ENCODE assay signal across 18 cellular contexts in the genomic region with DNA sequence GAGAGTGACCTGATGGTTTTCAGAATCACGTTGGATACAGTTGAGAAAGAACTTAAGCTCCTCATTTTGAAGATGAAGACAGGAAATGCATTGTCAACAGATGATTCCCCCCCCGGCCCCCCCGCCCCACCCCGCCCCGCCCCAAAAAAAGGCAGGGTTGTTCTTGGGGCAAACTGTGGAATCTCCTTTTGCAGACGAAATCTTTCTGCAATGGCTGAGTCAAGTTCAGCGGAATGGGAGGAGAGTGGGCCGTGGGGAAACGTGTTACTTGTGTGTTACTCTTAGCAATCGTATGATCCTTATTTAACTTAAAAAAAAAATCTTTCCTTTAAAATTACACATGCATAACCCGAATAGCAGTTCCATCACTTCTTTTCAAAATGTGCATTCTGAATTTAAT.
DNase-seq lines count a peak whose midpoint lies in the region; ATAC-seq and TF ChIP-seq lines count a peak whose summit lies in the region.
"Had no signal": no experiment of that assay in that cellular context is flagged by ENCODE, and none has a peak within 500 bp of the region (broad histone marks: within the 10 kb centered on the region; RNA-seq: fewer than 3 reads in every experiment).

No MANE protein-coding gene starts in this region.

- TF ChIP-seq CTCF in heart left ventricle (IDR thresholded peaks at IDR 0.05): no peak
- TF ChIP-seq CTCF in suprapubic skin (IDR thresholded peaks at IDR 0.05): no peak

- TF ChIP-seq POLR2A in heart left ventricle (IDR thresholded peaks at IDR 0.05): no peak
- no peak for TF ChIP-seq POLR2A in suprapubic skin (IDR thresholded peaks at IDR 0.05)

- peaks cover 7% of the 10 kb centered on the region for H3K4me1 Mint-ChIP-seq in activated CD4-positive, alpha-beta T cell treated with anti-CD3 and anti-CD28 coated beads for 36 hours
- peaks cover 11% of the 10 kb centered on the region for H3K4me1 Mint-ChIP-seq in activated CD4-positive, alpha-beta memory T cell treated with anti-CD3 and anti-CD28 coated beads for 36 hours (ENCODE audit: low read depth)

- TF ChIP-seq EP300 in suprapubic skin (IDR thresholded peaks at IDR 0.05): no peak

- H3K27me3 Mint-ChIP-seq in activated CD4-positive, alpha-beta T cell treated with anti-CD3 and anti-CD28 coated beads for 36 hours: peaks cover 33% of the 10 kb centered on the region
- H3K27me3 Mint-ChIP-seq in activated CD4-positive, alpha-beta memory T cell treated with anti-CD3 and anti-CD28 coated beads for 36 hours: peaks cover 16% of the 10 kb centered on the region

- POLR2A ChIA-PET in activated CD4-positive, alpha-beta T cell treated with anti-CD3 and anti-CD28 coated beads for 36 hours (lab: Charles Lee): no interaction called here
- POLR2A ChIA-PET in activated CD4-positive, alpha-beta memory T cell treated with anti-CD3 and anti-CD28 coated beads for 36 hours (lab: Charles Lee): no interaction called here

- H3K27me3 ChIP-seq in heart left ventricle (peaks cover 0 to 3% (median 0%) of the 10 kb centered on the region in 9 donors), adipocyte (replicated peaks; ENCODE audit: control insufficient read depth, insufficient read depth, low read length) (peaks cover 6% of the 10 kb centered on the region), suprapubic skin (no peaks in the 10 kb centered on the region)
- H3K27me3 ChIP-seq: breast epithelium had no signal

- peak overlapping the region; percentile 86 to 98 (median 94) for H3K27ac ChIP-seq in heart left ventricle
- peak overlapping the region; percentile 90 for H3K27ac ChIP-seq in suprapubic skin
- H3K27ac ChIP-seq: KMS-11, SK-N-MC had no signal

- H3K9ac ChIP-seq in adipocyte (ENCODE audit: low read length): no peak overlapping the region
- H3K9ac ChIP-seq: KMS-11 had no signal

- no peak for DNase-seq in heart left ventricle
- no peak for DNase-seq in cardiac septum (ENCODE audit: low spot score)
- DNase-seq in adipocyte (ENCODE audit: low read depth): peak; percentile 33
- DNase-seq in left kidney (ENCODE audit: low read depth, low spot score): peak; percentile 29
- no peak for DNase-seq in suprapubic skin (ENCODE audit: low spot score in 2 of 2)
- DNase-seq in activated CD4-positive, alpha-beta T cell treated with anti-CD3 and anti-CD28 coated beads for 36 hours: no peak
- no peak for DNase-seq in activated CD4-positive, alpha-beta memory T cell treated with anti-CD3 and anti-CD28 coated beads for 36 hours
- DNase-seq: activated gamma-delta T cell treated with Interleukin-2 at 50 U/mL for 16 hours; HCEC 1CT; hippocampal formation; naive thymus-derived CD8-positive, alpha-beta T cell; NCI-H1436 had no signal

- H3K36me3 ChIP-seq in heart left ventricle: no peaks in the 10 kb centered on the region
- no peaks in the 10 kb centered on the region for H3K36me3 ChIP-seq in adipocyte (ENCODE audit: control insufficient read depth, insufficient read depth, low read length, severe bottlenecking)
- H3K36me3 ChIP-seq in suprapubic skin: no peaks in the 10 kb centered on the region
- H3K36me3 ChIP-seq: breast epithelium had no signal

- no peaks in the 10 kb centered on the region for H3K9me3 Mint-ChIP-seq in activated CD4-positive, alpha-beta T cell treated with anti-CD3 and anti-CD28 coated beads for 36 hours (ENCODE audit: low read depth)
- H3K9me3 Mint-ChIP-seq in activated CD4-positive, alpha-beta memory T cell treated with anti-CD3 and anti-CD28 coated beads for 36 hours: no peaks in the 10 kb centered on the region

- 38 to 62% (median 48%) methylated on average over 11 of the region's 11 CpGs for WGBS in heart left ventricle, 4 donors
- WGBS in suprapubic skin: 52% methylated on average over 11 of the region's 11 CpGs

- CTCF ChIA-PET in activated CD4-positive, alpha-beta T cell treated with anti-CD3 and anti-CD28 coated beads for 36 hours (lab: Charles Lee): no interaction called here
- CTCF ChIA-PET in activated CD4-positive, alpha-beta memory T cell treated with anti-CD3 and anti-CD28 coated beads for 36 hours (lab: Charles Lee): no interaction called here

- no peaks in the 10 kb centered on the region for H3K9me3 ChIP-seq in heart left ventricle
- H3K9me3 ChIP-seq in adipocyte (ENCODE audit: control insufficient read depth, low read length): no peaks in the 10 kb centered on the region
- no peaks in the 10 kb centered on the region for H3K9me3 ChIP-seq in suprapubic skin
- H3K9me3 ChIP-seq: breast epithelium had no signal

- no peak overlapping the region for H3K27ac Mint-ChIP-seq in activated CD4-positive, alpha-beta T cell treated with anti-CD3 and anti-CD28 coated beads for 36 hours
- no peak overlapping the region for H3K27ac Mint-ChIP-seq in activated CD4-positive, alpha-beta memory T cell treated with anti-CD3 and anti-CD28 coated beads for 36 hours
- H3K27ac Mint-ChIP-seq: naive thymus-derived CD8-positive, alpha-beta T cell; stimulated activated effector memory CD8-positive, alpha-beta T cell treated with anti-CD3 and anti-CD28 coated beads, Interleukin-12 subunit alpha, Interleukin-12 subunit beta, amount 100 ng/mL, for 72 hours had no signal

- ATAC-seq in heart left ventricle: no peak
- ATAC-seq in activated CD4-positive, alpha-beta T cell treated with anti-CD3 and anti-CD28 coated beads for 36 hours: no peak
- no peak for ATAC-seq in GM21529 (IDR thresholded peaks at IDR 0.05; ENCODE audit: unreplicated experiment)
- ATAC-seq: left lobe of liver; naive thymus-derived CD8-positive, alpha-beta T cell; stimulated activated effector memory CD8-positive, alpha-beta T cell treated with anti-CD3 and anti-CD28 coated beads, Interleukin-12 subunit alpha, Interleukin-12 subunit beta, amount 100 ng/mL, for 72 hours had no signal

- H3K36me3 Mint-ChIP-seq in activated CD4-positive, alpha-beta T cell treated with anti-CD3 and anti-CD28 coated beads for 36 hours (ENCODE audit: low read depth): no peaks in the 10 kb centered on the region
- H3K36me3 Mint-ChIP-seq in activated CD4-positive, alpha-beta memory T cell treated with anti-CD3 and anti-CD28 coated beads for 36 hours: no peaks in the 10 kb centered on the region
- H3K36me3 Mint-ChIP-seq: naive thymus-derived CD8-positive, alpha-beta T cell; stimulated activated effector memory CD8-positive, alpha-beta T cell treated with anti-CD3 and anti-CD28 coated beads, Interleukin-12 subunit alpha, Interleukin-12 subunit beta, amount 100 ng/mL, for 72 hours had no signal

- H3K4me3 Mint-ChIP-seq in activated CD4-positive, alpha-beta T cell treated with anti-CD3 and anti-CD28 coated beads for 36 hours: no peak overlapping the region
- no peak overlapping the region for H3K4me3 Mint-ChIP-seq in activated CD4-positive, alpha-beta memory T cell treated with anti-CD3 and anti-CD28 coated beads for 36 hours

- H3K4me3 ChIP-seq in heart left ventricle (peak overlapping the region in 8 of 12 donors; percentile 40 to 73 (median 64)), adipocyte (ENCODE audit: low read length) (peak overlapping the region; percentile 37), suprapubic skin (no peak overlapping the region)
- H3K4me3 ChIP-seq: SK-N-MC had no signal

- H3K4me1 ChIP-seq in heart left ventricle: peaks cover 0 to 27% (median 8%) of the 10 kb centered on the region in 12 donors
- no peaks in the 10 kb centered on the region for H3K4me1 ChIP-seq in adipocyte (ENCODE audit: control insufficient read depth, insufficient read depth, low read length)
- H3K4me1 ChIP-seq in suprapubic skin: peaks cover 15% of the 10 kb centered on the region
- H3K4me1 ChIP-seq: breast epithelium had no signal

- intact Hi-C loops in heart left ventricle (cut with DNase I): loop anchor here in 9 of 10 donors (2.0 to 10.0 kb wide), 19 partner anchors 42 to 382 kb away; a partner anchor contains a TSS
- intact Hi-C loops in cardiac septum (cut with DNase I): loop anchor here (5.0 to 10.0 kb wide), 4 partner anchors 159 to 352 kb away; a partner anchor contains a TSS
- intact Hi-C loops in activated CD4-positive, alpha-beta T cell treated with anti-CD3 and anti-CD28 coated beads for 36 hours (cut with DNase I, micrococcal nuclease): loop anchor here (5.0 to 10.0 kb wide), 2 partner anchors 292 to 379 kb away; a partner anchor contains a TSS
- intact Hi-C loops in activated CD4-positive, alpha-beta memory T cell treated with anti-CD3 and anti-CD28 coated beads for 36 hours (cut with micrococcal nuclease): no loop called here

Comparison
In these comparisons a context has a peak if more than half of its experiments do, and no peak if none do; other contexts are left out.
1. DNase-seq: peak in adipocyte (single experiment) and left kidney (single experiment); none in heart left ventricle (0 of 5), cardiac septum (single experiment), suprapubic skin (0 of 2), activated CD4-positive, alpha-beta T cell treated with anti-CD3 and anti-CD28 coated beads for 36 hours (single experiment) and activated CD4-positive, alpha-beta memory T cell treated with anti-CD3 and anti-CD28 coated beads for 36 hours (single experiment).